Comparison of ENCODE assay signal across 16 cellular contexts in genomic region chr16:1536601-1537000, GRCh38. TPM values are rescaled to one million over a fixed set of nuclear protein-coding genes. Genes with fewer than 3 reads are reported as not detected.
DNase-seq lines count a peak whose midpoint lies in the region; ATAC-seq, FAIRE-seq and TF ChIP-seq lines count a peak whose summit lies in the region.
"Had no signal": no experiment of that assay in that cellular context is flagged by ENCODE, and none has a peak within 500 bp of the region (broad histone marks: within the 10 kb centered on the region; RNA-seq: fewer than 3 reads in every experiment).

No MANE protein-coding gene starts in this region.

- no peak for DNase-seq in right lobe of liver
- DNase-seq in HepG2 (ENCODE audit: low spot score): no peak
- no peak for DNase-seq in coronary artery (ENCODE audit: low spot score)
- DNase-seq in naive thymus-derived CD4-positive, alpha-beta T cell: no peak
- DNase-seq in SW 1271 (lab: John Stamatoyannopoulos, UW): no peak
- no peak for DNase-seq in SK-N-SH
- no peak for DNase-seq in AG20443 (ENCODE audit: low spot score)
- DNase-seq: activated CD4-positive, CD25-positive, alpha-beta regulatory T cell; NCI-H187 treated with DMSO at 0.1 percent for 48 hours; NCI-H774; SJCRH30 had no signal

- POLR2A ChIA-PET in HepG2 (lab: Yijun Ruan, JAX) (no interaction called here), SK-N-SH (lab: Yijun Ruan, JAX) (no interaction called here)
- POLR2A ChIA-PET in naive thymus-derived CD4-positive, alpha-beta T cell (lab: Charles Lee): interaction anchor here (1.1 to 3.7 kb wide), 10 partner anchors 9 to 141 kb away, joined by 3 to 21 read pairs (median 6); partner anchors contain the start of gene JPT2

- in situ Hi-C loops in HepG2 (cut with HindIII; ENCODE audit: extremely low pct_ligation_motif_present, low pct_unique_long_range_greater_than_20kb): no loop called here

- H3F3A ChIP-seq in SK-N-SH (replicated peaks; ENCODE audit: insufficient read depth): no peaks in the 10 kb centered on the region

- H2AFZ ChIP-seq in HepG2 (ENCODE audit: low read length) (no peak overlapping the region), SK-N-SH (ENCODE audit: low read depth) (no peak overlapping the region)

- H3K4me1 ChIP-seq in right lobe of liver (no peaks in the 10 kb centered on the region), HepG2 (ENCODE audit: insufficient read depth, low read length) (no peaks in the 10 kb centered on the region), urinary bladder (ENCODE audit: insufficient read depth) (no peaks in the 10 kb centered on the region), SK-N-SH (ENCODE audit: control insufficient read depth in 1 of 2, insufficient read depth in 2 of 2, low read depth in 1 of 2, low read length in 1 of 2) (peaks cover under 1 to 39% of the 10 kb centered on the region in 2 experiments; a peak in 2 of 4 replicates)
- H3K4me1 ChIP-seq in naive thymus-derived CD4-positive, alpha-beta T cell (ENCODE audit: control insufficient read depth in 2 of 2, insufficient read depth in 2 of 2, low read length in 2 of 2): peaks cover 32 to 57% of the 10 kb centered on the region in 2 donors

- H3K9me2 ChIP-seq in SK-N-SH: no peaks in the 10 kb centered on the region

- no peaks in the 10 kb centered on the region for H3K9me3 Mint-ChIP-seq in naive thymus-derived CD4-positive, alpha-beta T cell

- ATAC-seq in right lobe of liver (no peak), HepG2 (no peak)
- no peak for ATAC-seq in naive thymus-derived CD4-positive, alpha-beta T cell

- FAIRE-seq in HepG2 (lab: Jason Lieb, UNC): no peak
- FAIRE-seq: frontal cortex had no signal

- peak overlapping the region; percentile 71 to 95 (median 91) for H3K27ac Mint-ChIP-seq in naive thymus-derived CD4-positive, alpha-beta T cell

- H3K9ac ChIP-seq in HepG2 (ENCODE audit: insufficient read depth, low read depth, low read length) (no peak overlapping the region), SK-N-SH (no peak overlapping the region)
- H3K9ac ChIP-seq: KMS-11 had no signal

- peaks cover 11 to 34% (median 28%) of the 10 kb centered on the region in 5 donors for H3K36me3 Mint-ChIP-seq in naive thymus-derived CD4-positive, alpha-beta T cell

- intact Hi-C loops in right lobe of liver (cut with DNase I) (no loop called here), HepG2 (cut with micrococcal nuclease; ENCODE audit: unreplicated experiment) (no loop called here)
- intact Hi-C loops in naive thymus-derived CD4-positive, alpha-beta T cell (cut with micrococcal nuclease): loop anchor here (5.0 to 10.0 kb wide), 2 partner anchors 62 to 174 kb away; partner anchors contain the start of gene CLCN7 (in 1 of the 2)

- H3K79me2 ChIP-seq in HepG2 (ENCODE audit: insufficient read depth, low read length) (no peaks in the 10 kb centered on the region), SK-N-SH (ENCODE audit: insufficient read depth) (no peaks in the 10 kb centered on the region)

- TF ChIP-seq CTCF in right lobe of liver (IDR thresholded peaks at IDR 0.05): no peak
- no peak for TF ChIP-seq CTCF in HepG2 (CRISPR knock-in tag; IDR thresholded peaks at IDR 0.05)
- no peak for TF ChIP-seq CTCF in coronary artery (IDR thresholded peaks at IDR 0.05)
- no peak for TF ChIP-seq CTCF in SK-N-SH (IDR thresholded peaks at IDR 0.05)

- no peaks in the 10 kb centered on the region for H3K36me3 ChIP-seq in right lobe of liver
- no peaks in the 10 kb centered on the region for H3K36me3 ChIP-seq in HepG2 (replicated peaks in 1 of 2; ENCODE audit: control insufficient read depth in 1 of 2, insufficient read depth in 2 of 2, low read length in 2 of 2)
- H3K36me3 ChIP-seq in naive thymus-derived CD4-positive, alpha-beta T cell (ENCODE audit: control insufficient read depth in 2 of 3, insufficient read depth in 3 of 3, low read length in 3 of 3): peaks cover 0 to 78% (median 17%) of the 10 kb centered on the region in 3 experiments
- no peaks in the 10 kb centered on the region for H3K36me3 ChIP-seq in urinary bladder (ENCODE audit: insufficient read depth)
- peaks cover 0 to 21% of the 10 kb centered on the region in 2 experiments for H3K36me3 ChIP-seq in SK-N-SH (replicated peaks in 1 of 2; ENCODE audit: control insufficient read depth in 1 of 2, insufficient read depth in 2 of 2, low read length in 1 of 2)
- H3K36me3 ChIP-seq: neutrophil, SJCRH30 had no signal

- H3K27me3 ChIP-seq in right lobe of liver (no peaks in the 10 kb centered on the region), HepG2 (ENCODE audit: control insufficient read depth in 1 of 2, insufficient read depth in 2 of 2, low read length in 2 of 2) (no peaks in the 10 kb centered on the region), SK-N-SH (ENCODE audit: insufficient read depth) (no peaks in the 10 kb centered on the region)
- H3K27me3 ChIP-seq in naive thymus-derived CD4-positive, alpha-beta T cell (ENCODE audit: control insufficient read depth in 2 of 2, insufficient read depth in 2 of 2, low read length in 2 of 2): no peaks in the 10 kb centered on the region
- H3K27me3 ChIP-seq: SJCRH30 had no signal

- H3K9me3 ChIP-seq in right lobe of liver (no peaks in the 10 kb centered on the region), HepG2 (ENCODE audit: low read length) (no peaks in the 10 kb centered on the region), SK-N-SH (no peaks in the 10 kb centered on the region)
- H3K9me3 ChIP-seq in naive thymus-derived CD4-positive, alpha-beta T cell (ENCODE audit: control insufficient read depth in 2 of 3, low read length in 3 of 3): no peaks in the 10 kb centered on the region
- H3K9me3 ChIP-seq: neutrophil, SJCRH30 had no signal

- BruUV-seq in HepG2 (replicated peaks; lab: Mats Ljungman, UMichigan): no TSS peak

- TF ChIP-seq POLR2A in right lobe of liver (IDR thresholded peaks at IDR 0.05) (no peak), HepG2 (IDR thresholded peaks at IDR 0.05; ENCODE audit: insufficient read depth in 1 of 2, low read depth in 2 of 2, low read length in 2 of 2) (no peak)

- peak overlapping the region in 1 of 3 donors; percentile 75 for H3K27ac ChIP-seq in right lobe of liver
- no peak overlapping the region for H3K27ac ChIP-seq in HepG2 (ENCODE audit: extremely low read length, insufficient read depth, low read length)
- peak overlapping the region in 1 of 2 donors; percentile 50 for H3K27ac ChIP-seq in coronary artery
- peak overlapping the region; percentile 84 for H3K27ac ChIP-seq in naive thymus-derived CD4-positive, alpha-beta T cell (ENCODE audit: low read depth, low read length)
- H3K27ac ChIP-seq in urinary bladder (ENCODE audit: low read depth): no peak overlapping the region
- H3K27ac ChIP-seq in SK-N-SH (ENCODE audit: low read depth in 2 of 2, low read length in 1 of 2): no peak overlapping the region
- H3K27ac ChIP-seq: KMS-11, neutrophil, SJCRH30 had no signal

- TF ChIP-seq RAD21 in HepG2 (CRISPR knock-in tag; IDR thresholded peaks at IDR 0.05): no peak
- no peak for TF ChIP-seq RAD21 in SK-N-SH (IDR thresholded peaks at IDR 0.05; ENCODE audit: low read length)

- H3K27me3 Mint-ChIP-seq in naive thymus-derived CD4-positive, alpha-beta T cell: peaks cover 0 to 3% (median 0%) of the 10 kb centered on the region in 5 donors

- H3K4me3 ChIP-seq in right lobe of liver (peak overlapping the region; percentile 42 to 55 (median 50)), HepG2 (replicated peaks in 1 of 3; ENCODE audit: insufficient read depth in 1 of 3, low read depth in 2 of 3, low read length in 3 of 3) (no peak overlapping the region), coronary artery (peak overlapping the region; percentile 80), urinary bladder (ENCODE audit: low read depth, low read length) (peak overlapping the region; percentile 76), SK-N-SH (ENCODE audit: low read depth in 2 of 2, low read length in 1 of 2) (no peak overlapping the region)
- H3K4me3 ChIP-seq in naive thymus-derived CD4-positive, alpha-beta T cell (ENCODE audit: low read length): peak overlapping the region; percentile 85
- H3K4me3 ChIP-seq: SJCRH30 had no signal

- TF ChIP-seq EP300 in HepG2 (IDR thresholded peaks at IDR 0.05; ENCODE audit: low read depth in 2 of 2, low read length in 2 of 2): no peak
- no peak for TF ChIP-seq EP300 in HepG2 (CRISPR knock-in tag; IDR thresholded peaks at IDR 0.05; ENCODE audit: borderline replicate concordance)
- no peak for TF ChIP-seq EP300 in SK-N-SH (IDR thresholded peaks at IDR 0.05; ENCODE audit: borderline replicate concordance in 1 of 2, low read depth in 1 of 2, low read length in 1 of 2)

- H3K4me1 Mint-ChIP-seq in naive thymus-derived CD4-positive, alpha-beta T cell: peaks cover 37 to 62% (median 54%) of the 10 kb centered on the region in 7 donors

- CTCF ChIA-PET in HepG2 (lab: Yijun Ruan, JAX; ENCODE audit: low intra/inter-chr PET ratio, low total read pairs) (no interaction called here), SK-N-SH (lab: Yijun Ruan, JAX) (no interaction called here)
- CTCF ChIA-PET in naive thymus-derived CD4-positive, alpha-beta T cell (lab: Charles Lee): interaction anchor here (0.6 kb wide), 1 partner anchor 129 kb away, joined by 3 read pairs; no protein-coding TSS in a partner anchor

- H3K4me3 Mint-ChIP-seq in naive thymus-derived CD4-positive, alpha-beta T cell: peak overlapping the region; percentile 92 to 100 (median 98)

- H4K20me1 ChIP-seq in HepG2 (ENCODE audit: insufficient read depth, low read length) (no peaks in the 10 kb centered on the region), SK-N-SH (ENCODE audit: insufficient read depth) (no peaks in the 10 kb centered on the region)

- 73% methylated on average over 4 of the region's 13 CpGs for WGBS in right lobe of liver (ENCODE audit: insufficient coverage, low coverage, low lambda C conversion rate, missing lambda C conversion rate)
- WGBS in HepG2 (ENCODE audit: low lambda C conversion rate): 92% methylated on average over 13 of the region's 13 CpGs
- 85% methylated on average over 13 of the region's 13 CpGs for WGBS in urinary bladder
- 95% methylated on average over 12 of the region's 13 CpGs for WGBS in SK-N-SH (ENCODE audit: low lambda C conversion rate)

- H3K4me2 ChIP-seq in HepG2 (ENCODE audit: low read depth, low read length): no peak overlapping the region
- no peak overlapping the region for H3K4me2 ChIP-seq in SK-N-SH
- H3K4me2 ChIP-seq: KMS-11 had no signal

RNA-seq across cellular contexts. Expression of gene TMEM204, which starts 3.1 kb away (rescaled TPM):
- total RNA-seq in right lobe of liver (10 to 100 TPM in 2 of 6 experiments, 1 to 10 TPM in 4; 4.7 to 18.7 (median 8.9) TPM), HepG2 (2016; rRNA removed; fragmentation: Illumina TruSeq; extraction: Trizol) (not detected in 2 replicates), urinary bladder (10.0 TPM)
- not detected in 2 replicates for total RNA-seq in HepG2 (2016; cell fraction: cytosol; rRNA removed; fragmentation: Illumina TruSeq; extraction: Trizol; ENCODE audit: low read depth)
- total RNA-seq in HepG2 (2016; cell fraction: insoluble cytoplasmic fraction; rRNA removed; fragmentation: Illumina TruSeq; extraction: Trizol): not detected in 2 replicates
- not detected in 2 replicates for total RNA-seq in HepG2 (2016; cell fraction: membrane; rRNA removed; fragmentation: Illumina TruSeq; extraction: Trizol)
- total RNA-seq in HepG2 (2016; cell fraction: nucleus; rRNA removed; fragmentation: Illumina TruSeq; extraction: Trizol): not detected in 2 replicates
- polyA plus RNA-seq in HepG2 (2011; rRNA removed) (not detected in 2 replicates), urinary bladder (66.0 TPM), SK-N-SH (2012; rRNA removed) (2.1 and 2.3 TPM in 2 replicates)
- polyA plus RNA-seq in HepG2 (2011; cell fraction: cytosol; rRNA removed): not detected in 2 replicates
- polyA plus RNA-seq in HepG2 (2011; cell fraction: nucleus; rRNA removed): not detected in 2 replicates
- polyA plus RNA-seq in HepG2 (2012): not detected in 2 replicates
- polyA plus RNA-seq in HepG2 (2016; cell fraction: cytosol; fragmentation: Illumina TruSeq; extraction: Trizol; ENCODE audit: low read depth): not detected in 2 replicates
- polyA plus RNA-seq in HepG2 (2016; cell fraction: insoluble cytoplasmic fraction; fragmentation: Illumina TruSeq; extraction: Trizol; ENCODE audit: low read depth): not detected in 2 replicates
- not detected in 2 replicates for polyA plus RNA-seq in HepG2 (2016; cell fraction: membrane; fragmentation: Illumina TruSeq; extraction: Trizol; ENCODE audit: low read depth)
- polyA plus RNA-seq in HepG2 (2016; cell fraction: nucleus; fragmentation: Illumina TruSeq; extraction: Trizol; ENCODE audit: insufficient read depth, low read depth): not detected in 2 replicates
- not detected in 2 replicates for polyA minus RNA-seq in HepG2 (2011; rRNA and poly(A)+ RNA removed; ENCODE audit: low replicate concordance)
- not detected in 2 replicates for polyA minus RNA-seq in HepG2 (2011; cell fraction: cytosol; rRNA and poly(A)+ RNA removed)
- polyA minus RNA-seq in HepG2 (2011; cell fraction: nucleus; rRNA and poly(A)+ RNA removed): not detected in 2 replicates
- total RNA-seq in naive thymus-derived CD4-positive, alpha-beta T cell: 100 to 1,000 TPM in 2 of 5 experiments, 10 to 100 TPM in 3; 26.3 to 162 (median 47.5) TPM
- 100 to 1,000 TPM; 152 to 186 TPM for polyA plus RNA-seq in naive thymus-derived CD4-positive, alpha-beta T cell
- 0.85 and 1.4 TPM in 2 replicates for polyA plus RNA-seq in SK-N-SH (2012; cell fraction: cytosol; rRNA removed)
- polyA plus RNA-seq in SK-N-SH (2012; cell fraction: nucleus; rRNA removed): 1.4 and 1.5 TPM in 2 replicates

RNA-seq across cellular contexts. Expression of gene TELO2, which starts 43.4 kb away (rescaled TPM):
- 10 to 100 TPM in 5 of 6 experiments, 1 to 10 TPM in 1; 9.5 to 31.0 (median 20.8) TPM for total RNA-seq in right lobe of liver
- 8.9 and 17.9 TPM in 2 replicates for total RNA-seq in HepG2 (2016; rRNA removed; fragmentation: Illumina TruSeq; extraction: Trizol)
- total RNA-seq in HepG2 (2016; cell fraction: cytosol; rRNA removed; fragmentation: Illumina TruSeq; extraction: Trizol; ENCODE audit: low read depth): 4.6 and 5.6 TPM in 2 replicates
- 8.4 and 19.3 TPM in 2 replicates for total RNA-seq in HepG2 (2016; cell fraction: insoluble cytoplasmic fraction; rRNA removed; fragmentation: Illumina TruSeq; extraction: Trizol)
- total RNA-seq in HepG2 (2016; cell fraction: membrane; rRNA removed; fragmentation: Illumina TruSeq; extraction: Trizol): 5.9 and 7.0 TPM in 2 replicates
- total RNA-seq in HepG2 (2016; cell fraction: nucleus; rRNA removed; fragmentation: Illumina TruSeq; extraction: Trizol): 21.0 and 26.7 TPM in 2 replicates
- polyA plus RNA-seq in HepG2 (2011; rRNA removed): 10.1 and 12.5 TPM in 2 replicates
- polyA plus RNA-seq in HepG2 (2011; cell fraction: cytosol; rRNA removed): 4.0 and 7.4 TPM in 2 replicates
- polyA plus RNA-seq in HepG2 (2011; cell fraction: nucleus; rRNA removed): 188 and 244 TPM in 2 replicates
- 11.3 and 13.8 TPM in 2 replicates for polyA plus RNA-seq in HepG2 (2012)
- polyA plus RNA-seq in HepG2 (2016; cell fraction: cytosol; fragmentation: Illumina TruSeq; extraction: Trizol; ENCODE audit: low read depth): 1.7 and 2.3 TPM in 2 replicates
- 9.6 and 13.7 TPM in 2 replicates for polyA plus RNA-seq in HepG2 (2016; cell fraction: insoluble cytoplasmic fraction; fragmentation: Illumina TruSeq; extraction: Trizol; ENCODE audit: low read depth)
- polyA plus RNA-seq in HepG2 (2016; cell fraction: membrane; fragmentation: Illumina TruSeq; extraction: Trizol; ENCODE audit: low read depth): 2.9 and 3.2 TPM in 2 replicates
- polyA plus RNA-seq in HepG2 (2016; cell fraction: nucleus; fragmentation: Illumina TruSeq; extraction: Trizol; ENCODE audit: insufficient read depth, low read depth): 87.0 and 87.4 TPM in 2 replicates
- 11.5 and 12.7 TPM in 2 replicates for polyA minus RNA-seq in HepG2 (2011; rRNA and poly(A)+ RNA removed; ENCODE audit: low replicate concordance)
- polyA minus RNA-seq in HepG2 (2011; cell fraction: cytosol; rRNA and poly(A)+ RNA removed): 6.3 and 9.0 TPM in 2 replicates
- 18.6 and 19.7 TPM in 2 replicates for polyA minus RNA-seq in HepG2 (2011; cell fraction: nucleus; rRNA and poly(A)+ RNA removed)
- total RNA-seq in naive thymus-derived CD4-positive, alpha-beta T cell: 10 to 100 TPM; 46.9 to 58.9 (median 50.3) TPM
- 10 to 100 TPM; 10.5 to 18.7 TPM for polyA plus RNA-seq in naive thymus-derived CD4-positive, alpha-beta T cell
- 10.6 TPM for total RNA-seq in urinary bladder
- 39.7 TPM for polyA plus RNA-seq in urinary bladder
- 19.1 and 24.2 TPM in 2 replicates for polyA plus RNA-seq in SK-N-SH (2012; rRNA removed)
- polyA plus RNA-seq in SK-N-SH (2012; cell fraction: cytosol; rRNA removed): 4.1 and 7.9 TPM in 2 replicates
- polyA plus RNA-seq in SK-N-SH (2012; cell fraction: nucleus; rRNA removed): 119 and 154 TPM in 2 replicates

RNA-seq across cellular contexts. Expression of gene PTX4, which starts 47.9 kb away (rescaled TPM):
- total RNA-seq in right lobe of liver: not detected
- not detected in 2 replicates for total RNA-seq in HepG2 (2016; rRNA removed; fragmentation: Illumina TruSeq; extraction: Trizol)
- total RNA-seq in HepG2 (2016; cell fraction: cytosol; rRNA removed; fragmentation: Illumina TruSeq; extraction: Trizol; ENCODE audit: low read depth): not detected in 2 replicates
- not detected in 2 replicates for total RNA-seq in HepG2 (2016; cell fraction: insoluble cytoplasmic fraction; rRNA removed; fragmentation: Illumina TruSeq; extraction: Trizol)
- total RNA-seq in HepG2 (2016; cell fraction: membrane; rRNA removed; fragmentation: Illumina TruSeq; extraction: Trizol): not detected in 2 replicates
- not detected in 2 replicates for total RNA-seq in HepG2 (2016; cell fraction: nucleus; rRNA removed; fragmentation: Illumina TruSeq; extraction: Trizol)
- 0.04 TPM in 1 of 2 replicates, not detected in the other for polyA plus RNA-seq in HepG2 (2011; rRNA removed)
- polyA plus RNA-seq in HepG2 (2011; cell fraction: cytosol; rRNA removed): 0.04 TPM in 1 of 2 replicates, not detected in the other
- not detected in 2 replicates for polyA plus RNA-seq in HepG2 (2011; cell fraction: nucleus; rRNA removed)
- polyA plus RNA-seq in HepG2 (2012): not detected in 2 replicates
- polyA plus RNA-seq in HepG2 (2016; cell fraction: cytosol; fragmentation: Illumina TruSeq; extraction: Trizol; ENCODE audit: low read depth): not detected in 2 replicates
- not detected in 2 replicates for polyA plus RNA-seq in HepG2 (2016; cell fraction: insoluble cytoplasmic fraction; fragmentation: Illumina TruSeq; extraction: Trizol; ENCODE audit: low read depth)
- not detected in 2 replicates for polyA plus RNA-seq in HepG2 (2016; cell fraction: membrane; fragmentation: Illumina TruSeq; extraction: Trizol; ENCODE audit: low read depth)
- not detected in 2 replicates for polyA plus RNA-seq in HepG2 (2016; cell fraction: nucleus; fragmentation: Illumina TruSeq; extraction: Trizol; ENCODE audit: insufficient read depth, low read depth)
- polyA minus RNA-seq in HepG2 (2011; rRNA and poly(A)+ RNA removed; ENCODE audit: low replicate concordance): not detected in 2 replicates
- not detected in 2 replicates for polyA minus RNA-seq in HepG2 (2011; cell fraction: cytosol; rRNA and poly(A)+ RNA removed)
- polyA minus RNA-seq in HepG2 (2011; cell fraction: nucleus; rRNA and poly(A)+ RNA removed): not detected in 2 replicates
- under 1 TPM in 2 of 5 experiments, not detected in 3; 0.24 to 0.64 TPM for total RNA-seq in naive thymus-derived CD4-positive, alpha-beta T cell
- not detected for polyA plus RNA-seq in naive thymus-derived CD4-positive, alpha-beta T cell
- total RNA-seq in urinary bladder: not detected
- polyA plus RNA-seq in urinary bladder: 0.10 TPM
- not detected in 2 replicates for polyA plus RNA-seq in SK-N-SH (2012; rRNA removed)
- polyA plus RNA-seq in SK-N-SH (2012; cell fraction: cytosol; rRNA removed): not detected in 2 replicates
- 0.06 TPM in 1 of 2 replicates, not detected in the other for polyA plus RNA-seq in SK-N-SH (2012; cell fraction: nucleus; rRNA removed)
- total RNA-seq: frontal cortex, kidney epithelial cell, SJCRH30 had no signal

Comparison
In these comparisons a context has a peak if more than half of its experiments do, and no peak if none do; other contexts are left out.
1. H3K4me3 ChIP-seq: peak in right lobe of liver (3 of 3), coronary artery (single experiment), naive thymus-derived CD4-positive, alpha-beta T cell (single experiment) and urinary bladder (single experiment); none in HepG2 (0 of 3) and SK-N-SH (0 of 2).
2. intact Hi-C loops: an anchor here in naive thymus-derived CD4-positive, alpha-beta T cell (5.0 to 10.0 kb wide); none called in right lobe of liver and HepG2.